ENCODE assay signal across 14 cellular contexts in genomic region chr5:135743684-135744083, GRCh38.
"Had no signal": no experiment of that assay in that cellular context is flagged by ENCODE, and none has a peak within 500 bp of the region (broad histone marks: within the 10 kb centered on the region; RNA-seq: fewer than 3 reads in every experiment).

No MANE protein-coding gene starts in this region.

- H3K9me3 Mint-ChIP-seq: activated T-helper 2 cell treated with anti-CD3 and anti-CD28 coated beads, Interferon-gamma antibody, Interleukin-2, Interleukin-4, amounts not matched to agents 10 μg/mL and 5 μg/mL and 100 μg/mL, durations not matched to agents 14 hours and 24 hours and 36 hours; stimulated activated naive CD8-positive, alpha-beta T cell treated with anti-CD3 and anti-CD28 coated beads, Interleukin-15, Interleukin-2, amounts not matched to agents 100 ng/mL and 50 ng/mL, for 24 hours had no signal

- H3K27me3 ChIP-seq: hepatocyte, ovary, right lobe of liver, suprapubic skin had no signal

- H3K27ac ChIP-seq: hepatocyte, ovary, right lobe of liver, suprapubic skin had no signal

- H3K27me3 Mint-ChIP-seq: activated naive CD8-positive, alpha-beta T cell treated with anti-CD3 and anti-CD28 coated beads, Interleukin-2, amount 50 U/mL, for 24 hours; stimulated activated naive CD8-positive, alpha-beta T cell treated with anti-CD3 and anti-CD28 coated beads, Interleukin-15, Interleukin-2, amounts not matched to agents 100 ng/mL and 50 ng/mL, for 24 hours had no signal

- H3K36me3 ChIP-seq: ovary, right lobe of liver, suprapubic skin had no signal

- H3K4me3 ChIP-seq: hepatocyte, ovary, right lobe of liver, suprapubic skin had no signal

- H3K27ac Mint-ChIP-seq: activated naive CD4-positive, alpha-beta T cell treated with anti-CD3 and anti-CD28 coated beads for 36 hours; activated naive CD8-positive, alpha-beta T cell treated with anti-CD3 and anti-CD28 coated beads, Interleukin-2, amount 50 U/mL, for 24 hours; activated T-helper 2 cell treated with anti-CD3 and anti-CD28 coated beads, Interferon-gamma antibody, Interleukin-2, Interleukin-4, amounts not matched to agents 10 μg/mL and 5 μg/mL and 100 μg/mL, durations not matched to agents 14 hours and 24 hours and 36 hours; stimulated activated naive CD8-positive, alpha-beta T cell treated with anti-CD3 and anti-CD28 coated beads, Interleukin-15, Interleukin-2, amounts not matched to agents 100 ng/mL and 50 ng/mL, for 24 hours; T-helper 17 cell had no signal

- H3K4me1 ChIP-seq: right lobe of liver had no signal

- H3K4me1 Mint-ChIP-seq: activated naive CD8-positive, alpha-beta T cell treated with anti-CD3 and anti-CD28 coated beads, Interleukin-2, amount 50 U/mL, for 24 hours; neural crest cell; T-helper 17 cell had no signal

- H3K9me3 ChIP-seq: ovary, right lobe of liver, suprapubic skin had no signal

- DNase-seq: activated CD4-positive, alpha-beta T cell treated with anti-CD3 and anti-CD28 coated beads, Interleukin-2, amount 50 U/mL, for 4 hours; activated naive CD4-positive, alpha-beta T cell treated with anti-CD3 and anti-CD28 coated beads for 36 hours; activated naive CD8-positive, alpha-beta T cell treated with anti-CD3 and anti-CD28 coated beads, Interleukin-2, amount 50 U/mL, for 24 hours; activated T-cell treated with anti-CD3 and anti-CD28 coated beads, Interleukin-2, amount 50 U/mL, for 1 hour; left ventricle myocardium superior; ovary; right lobe of liver; T-helper 17 cell; trophoblast cell had no signal

- H3K4me3 Mint-ChIP-seq: activated naive CD4-positive, alpha-beta T cell treated with anti-CD3 and anti-CD28 coated beads for 36 hours; activated naive CD8-positive, alpha-beta T cell treated with anti-CD3 and anti-CD28 coated beads, Interleukin-2, amount 50 U/mL, for 24 hours; neural crest cell; stimulated activated naive CD8-positive, alpha-beta T cell treated with anti-CD3 and anti-CD28 coated beads, Interleukin-15, Interleukin-2, amounts not matched to agents 100 ng/mL and 50 ng/mL, for 24 hours; T-helper 17 cell had no signal
